Comparison of ENCODE assay signal across 12 cellular contexts in genomic region chr15:83919319-83919830, GRCh38.
DNase-seq lines count a peak whose midpoint lies in the region; ATAC-seq, FAIRE-seq and TF ChIP-seq lines count a peak whose summit lies in the region.
"Had no signal": no experiment of that assay in that cellular context is flagged by ENCODE, and none has a peak within 500 bp of the region (broad histone marks: within the 10 kb centered on the region; RNA-seq: fewer than 3 reads in every experiment).

No MANE protein-coding gene starts in this region.

- in situ Hi-C loops in GM13976 (cut with MboI; ENCODE audit: low sequenced_read_pairs, unreplicated experiment): no loop called here

- no peaks in the 10 kb centered on the region for H3K36me3 Mint-ChIP-seq in naive thymus-derived CD8-positive, alpha-beta T cell
- no peaks in the 10 kb centered on the region for H3K36me3 Mint-ChIP-seq in WTC11

- peaks cover 3 to 24% (median 6%) of the 10 kb centered on the region in 5 donors for H3K27me3 Mint-ChIP-seq in naive thymus-derived CD8-positive, alpha-beta T cell
- H3K27me3 Mint-ChIP-seq in WTC11 (ENCODE audit: low read depth): no peaks in the 10 kb centered on the region

- TF ChIP-seq CTCF in GM13976 (IDR thresholded peaks at IDR 0.05; ENCODE audit: borderline replicate concordance, control extremely low read depth, extremely low read depth, insufficient read depth, missing control alignments): no peak
- TF ChIP-seq CTCF in bronchial epithelial cell (IDR thresholded peaks at IDR 0.05; ENCODE audit: insufficient read depth, low read length, severe bottlenecking): no peak
- no peak for TF ChIP-seq CTCF in WTC11 (IDR thresholded peaks at IDR 0.05)

- no peak for FAIRE-seq in bronchial epithelial cell (lab: Jason Lieb, UNC)

- H3K4me3 ChIP-seq in bronchial epithelial cell (ENCODE audit: low read depth, low read length): no peak overlapping the region
- H3K4me3 ChIP-seq: lower lobe of right lung had no signal

- CTCF ChIA-PET in WTC11 (lab: Charles Lee): no interaction called here

- ATAC-seq in GM19372 (IDR thresholded peaks at IDR 0.05; ENCODE audit: low read depth, unreplicated experiment) (peak; percentile 80), HG03095 (IDR thresholded peaks at IDR 0.05; ENCODE audit: unreplicated experiment) (peak; percentile 77), WTC11 (no peak)
- ATAC-seq in naive thymus-derived CD8-positive, alpha-beta T cell: no peak
- ATAC-seq: esophagus mucosa, lower lobe of right lung had no signal

- H3K27ac Mint-ChIP-seq in naive thymus-derived CD8-positive, alpha-beta T cell: no peak overlapping the region
- H3K27ac Mint-ChIP-seq in WTC11: no peak overlapping the region

- H3K4me1 Mint-ChIP-seq in naive thymus-derived CD8-positive, alpha-beta T cell: no peaks in the 10 kb centered on the region
- peaks cover 18% of the 10 kb centered on the region for H3K4me1 Mint-ChIP-seq in WTC11

- DNase-seq in GM13976 (ENCODE audit: low spot score): peak; percentile 46
- DNase-seq in bronchial epithelial cell (ENCODE audit: low read depth): peak; percentile 64
- DNase-seq in naive thymus-derived CD8-positive, alpha-beta T cell: no peak
- DNase-seq in WTC11 (ENCODE audit: low spot score): no peak
- DNase-seq in HuH-7.5 (ENCODE audit: low spot score): no peak
- DNase-seq in NCI-H2227 (lab: John Stamatoyannopoulos, UW; ENCODE audit: unreplicated experiment): no peak
- DNase-seq: DND-41, lower lobe of right lung, NCI-H1417 treated with DMSO at 0.1 percent for 48 hours had no signal

- no peak overlapping the region for H3K4me3 Mint-ChIP-seq in naive thymus-derived CD8-positive, alpha-beta T cell
- no peak overlapping the region for H3K4me3 Mint-ChIP-seq in WTC11

- no peaks in the 10 kb centered on the region for H3K9me3 Mint-ChIP-seq in naive thymus-derived CD8-positive, alpha-beta T cell
- peaks cover 8% of the 10 kb centered on the region for H3K9me3 Mint-ChIP-seq in WTC11

- H3K36me3 ChIP-seq in bronchial epithelial cell (ENCODE audit: control insufficient read depth, insufficient read depth, low read length): no peaks in the 10 kb centered on the region
- H3K36me3 ChIP-seq: lower lobe of right lung had no signal

- H3K27me3 ChIP-seq in bronchial epithelial cell (ENCODE audit: control insufficient read depth, insufficient read depth, low read length): no peaks in the 10 kb centered on the region

- POLR2A ChIA-PET in naive thymus-derived CD8-positive, alpha-beta T cell (lab: Charles Lee): no interaction called here
- POLR2A ChIA-PET in WTC11 (lab: Charles Lee): no interaction called here

TF ChIP-seq in WTC11, 78 proteins besides CTCF, POLR2A, EP300 and RAD21:
- TF ChIP-seq JUN (CRISPR knock-in tag; IDR thresholded peaks at IDR 0.05) (no peak), ZNF121 (CRISPR knock-in tag; IDR thresholded peaks at IDR 0.05) (no peak), FOXJ3 (CRISPR knock-in tag; IDR thresholded peaks at IDR 0.05; ENCODE audit: borderline replicate concordance) (no peak)

Comparison
In these comparisons a context has a peak if more than half of its experiments do, and no peak if none do; other contexts are left out.
1. DNase-seq: peak in GM13976 (single experiment) and bronchial epithelial cell (single experiment); none in naive thymus-derived CD8-positive, alpha-beta T cell (0 of 10), WTC11 (single experiment), HuH-7.5 (single experiment) and NCI-H2227 (single experiment).
2. ATAC-seq: peak in GM19372 (single experiment) and HG03095 (single experiment); none in naive thymus-derived CD8-positive, alpha-beta T cell (0 of 2) and WTC11 (single experiment).